Comparison of ENCODE assay signal across 16 cellular contexts in the genomic region with DNA sequence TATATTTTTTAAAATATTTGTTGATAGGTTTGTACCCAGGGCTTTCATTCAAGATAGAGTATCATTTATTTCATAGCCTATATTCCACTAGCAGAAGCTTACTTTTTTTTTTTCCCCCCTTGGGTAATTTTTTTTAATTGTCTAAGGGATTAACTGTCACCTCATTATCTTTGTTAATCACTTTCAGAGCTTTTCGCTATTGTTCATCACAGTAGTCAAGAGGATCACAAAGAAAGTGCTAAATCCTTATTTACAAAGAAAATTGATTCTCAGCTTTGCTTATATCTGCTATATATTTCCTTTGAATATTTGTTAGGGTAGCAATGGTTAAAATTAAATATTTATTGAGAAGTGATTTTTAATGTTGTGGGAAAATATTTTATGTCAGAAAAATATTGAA. TPM values are rescaled to one million over a fixed set of nuclear protein-coding genes. Genes with fewer than 3 reads are reported as not detected.
A peak's percentile ranks its signal among the peaks of the same experiment; 100 is the strongest.
DNase-seq lines count a peak whose midpoint lies in the region; ATAC-seq, FAIRE-seq and TF ChIP-seq lines count a peak whose summit lies in the region.
"Had no signal": no experiment of that assay in that cellular context is flagged by ENCODE, and none has a peak within 500 bp of the region (broad histone marks: within the 10 kb centered on the region; RNA-seq: fewer than 3 reads in every experiment).

No MANE protein-coding gene starts in this region.

- H3K79me1 ChIP-seq in H1 (ENCODE audit: low read depth, low read length): no peaks in the 10 kb centered on the region; the same call in 1 of the 2 replicates

- POLR2A ChIA-PET in H1 (lab: Charles Lee; ENCODE audit: partially characterized antibody): interaction anchor here (1.3 to 1.6 kb wide), 2 partner anchors 9 to 21 kb away, joined by 3 to 6 read pairs; no protein-coding TSS in a partner anchor

- H2BK15ac ChIP-seq in H1 (ENCODE audit: low read length): no peak overlapping the region

- no peak overlapping the region for H4K8ac ChIP-seq in H1 (ENCODE audit: extremely low read depth, insufficient read depth, low read length)

- H3K4ac ChIP-seq in H1 (replicated peaks; ENCODE audit: insufficient read length, low read depth, low read length): no peak overlapping the region

- peaks cover 20% of the 10 kb centered on the region for H3K4me1 Mint-ChIP-seq in GM23338

- H3F3A ChIP-seq in GM23338 (replicated peaks; ENCODE audit: low read depth): no peaks in the 10 kb centered on the region

- no peaks in the 10 kb centered on the region for H3K23me2 ChIP-seq in H1 (ENCODE audit: low read depth, low read length)

- H3K23ac ChIP-seq in H1 (ENCODE audit: insufficient read length): no peak overlapping the region

- H3K9me3 ChIP-seq in H1 (ENCODE audit: insufficient read depth in 2 of 2, low read depth in 1 of 2, low read length in 1 of 2): peaks cover 5 to 6% of the 10 kb centered on the region in 2 experiments; a peak in 3 of 4 replicates

- no peak for TF ChIP-seq RAD21 in H1 (IDR thresholded peaks at IDR 0.05 in 1 of 2, conservative IDR thresholded peaks at IDR 0.05 in 1 of 2; ENCODE audit: low read depth in 2 of 2, low read length in 2 of 2)

- no peak overlapping the region for H2BK20ac ChIP-seq in H1 (ENCODE audit: low read length)

- 87% methylated on average over 1 of the region's 1 CpG; no CpG with 5 or more reads in 1 of the 2 experiments for WGBS in H1 (ENCODE audit: extremely low coverage in 1 of 2, insufficient coverage in 1 of 2, insufficient read length in 1 of 2, insufficient replicate concordance in 2 of 2, low coverage in 1 of 2, low lambda C conversion rate in 2 of 2, missing lambda C conversion rate in 1 of 2), 2 experiments

- H3K27me3 Mint-ChIP-seq in GM23338 (ENCODE audit: insufficient read depth, low read depth, poor library complexity): no peaks in the 10 kb centered on the region
- H3K27me3 Mint-ChIP-seq: CD4-positive, alpha-beta memory T cell had no signal

- no peak overlapping the region for H2AK5ac ChIP-seq in H1 (ENCODE audit: low read depth, low read length)

- CTCF ChIA-PET in H1 (lab: Charles Lee; ENCODE audit: partially characterized antibody): interaction anchor here (1.0 kb wide), 2 partner anchors 18 to 39 kb away, joined by 3 to 5 read pairs; no protein-coding TSS in a partner anchor

- H3K4me2 ChIP-seq in GM23338 (no peak overlapping the region), H1 (ENCODE audit: insufficient read depth in 1 of 2, low read depth in 2 of 2, low read length in 2 of 2) (no peak overlapping the region)

- H3K27ac Mint-ChIP-seq in GM23338: no peak overlapping the region
- H3K27ac Mint-ChIP-seq: CD4-positive, alpha-beta memory T cell had no signal

- H3K27ac ChIP-seq in GM23338 (ENCODE audit: low read depth) (0 out of 2 replicates have a peak overlapping the region, but pooled peaks have one; percentile 6), H1 (ENCODE audit: low read depth, low read length) (no peak overlapping the region)

- no peak overlapping the region for H2BK120ac ChIP-seq in H1 (replicated peaks; ENCODE audit: low read depth, low read length)

- H3K36me3 ChIP-seq in GM23338 (ENCODE audit: insufficient read depth) (no peaks in the 10 kb centered on the region), H1 (ENCODE audit: control insufficient read depth in 2 of 4, insufficient read depth in 4 of 4, low read length in 3 of 4) (peaks cover 0 to 6% (median 0%) of the 10 kb centered on the region in 4 experiments; a peak in 2 of 8 replicates)

- H4K91ac ChIP-seq in H1 (replicated peaks; ENCODE audit: insufficient read length, low read length): no peak overlapping the region

- H3K9ac ChIP-seq in H1 (replicated peaks in 1 of 4; ENCODE audit: extremely low read depth in 1 of 4, low read depth in 3 of 4, low read length in 3 of 4): no peak overlapping the region

- no peak overlapping the region for H2BK12ac ChIP-seq in H1 (ENCODE audit: low read depth, low read length)

- no peak for TF ChIP-seq EP300 in H1 (IDR thresholded peaks at IDR 0.05; ENCODE audit: borderline replicate concordance in 1 of 2, low read depth in 2 of 2, low read length in 2 of 2)

- H3K9me3 Mint-ChIP-seq in GM23338: peaks cover 10% of the 10 kb centered on the region; the same call in 2 of the 3 replicates

- H3K27me3 ChIP-seq in GM23338 (ENCODE audit: insufficient read depth): no peaks in the 10 kb centered on the region
- no peaks in the 10 kb centered on the region for H3K27me3 ChIP-seq in H1 (replicated peaks in 1 of 4; ENCODE audit: control insufficient read depth in 3 of 4, extremely low read depth in 1 of 4, insufficient read depth in 3 of 4, low read length in 3 of 4)

- peak overlapping the region; percentile 80 for H4K5ac ChIP-seq in H1 (ENCODE audit: insufficient read length, low read depth, low read length)

- H2AFZ ChIP-seq in GM23338 (no peak overlapping the region), H1 (ENCODE audit: low read length) (no peak overlapping the region)

- no peaks in the 10 kb centered on the region for H3K9me2 ChIP-seq in GM23338 (ENCODE audit: insufficient read depth)

- no peak overlapping the region for H3K4me3 Mint-ChIP-seq in GM23338
- H3K4me3 Mint-ChIP-seq: CD4-positive, alpha-beta memory T cell had no signal

- H2BK5ac ChIP-seq in H1 (ENCODE audit: low read depth, low read length): no peak overlapping the region

- H4K20me1 ChIP-seq in GM23338 (replicated peaks; ENCODE audit: insufficient read depth): no peaks in the 10 kb centered on the region
- H4K20me1 ChIP-seq in H1 (replicated peaks in 1 of 2; ENCODE audit: control insufficient read depth in 1 of 2, insufficient read depth in 2 of 2, low read length in 2 of 2): no peaks in the 10 kb centered on the region

- no peak for ATAC-seq in GM23338
- ATAC-seq in GM19455 (IDR thresholded peaks at IDR 0.05; ENCODE audit: unreplicated experiment): no peak
- ATAC-seq in HG02678 (IDR thresholded peaks at IDR 0.05; ENCODE audit: unreplicated experiment): no peak

- no peak overlapping the region for H3K18ac ChIP-seq in H1 (ENCODE audit: extremely low read depth, low read length)

- FAIRE-seq in H1 (lab: Jason Lieb, UNC): no peak
- FAIRE-seq: GM12892 had no signal

- no peak overlapping the region for H3K4me3 ChIP-seq in GM23338
- no peak overlapping the region for H3K4me3 ChIP-seq in H1 (ENCODE audit: extremely low read depth in 1 of 4, insufficient read depth in 2 of 4, low read depth in 3 of 4, low read length in 4 of 4)

- H3K56ac ChIP-seq in H1 (replicated peaks; ENCODE audit: insufficient read length, low read depth, low read length): no peak overlapping the region

- DNase-seq in GM23338 (ENCODE audit: low spot score) (no peak), NCI-H146 (lab: John Stamatoyannopoulos, UW) (peak; percentile 48), H1 (ENCODE audit: low read depth in 1 of 2, low spot score in 2 of 2) (no peak), hippocampal formation (lab: John Stamatoyannopoulos, UW) (no peak), GM19238 (ENCODE audit: insufficient read length, low spot score) (no peak)
- DNase-seq: C1 segment of cervical spinal cord; Caco-2; CD4-positive, alpha-beta memory T cell; DMS153; DND-41; GOT3; H7; HCEC 1CT had no signal

- H3K79me2 ChIP-seq in GM23338 (replicated peaks; ENCODE audit: insufficient read depth) (peaks cover 8% of the 10 kb centered on the region), H1 (ENCODE audit: control insufficient read depth in 1 of 2, insufficient read depth in 2 of 2, low read length in 2 of 2) (peaks cover 0 to 4% of the 10 kb centered on the region in 2 experiments; a peak in 2 of 4 replicates)

- no peak for TF ChIP-seq POLR2A in H1 (IDR thresholded peaks at IDR 0.05; ENCODE audit: control extremely low read depth in 1 of 2, low read depth in 2 of 2, low read length in 2 of 2)

- peaks cover 22% of the 10 kb centered on the region; the same call in 2 of the 3 replicates for H3K36me3 Mint-ChIP-seq in GM23338 (ENCODE audit: low read depth)

- peaks cover 23% of the 10 kb centered on the region for H3K4me1 ChIP-seq in GM23338 (ENCODE audit: insufficient read depth)
- peaks cover 0 to 5% (median 1%) of the 10 kb centered on the region in 4 experiments; a peak in 2 of 7 replicates for H3K4me1 ChIP-seq in H1 (replicated peaks in 1 of 4; ENCODE audit: control insufficient read depth in 3 of 4, insufficient read depth in 4 of 4, low read length in 3 of 4)

- no peak for TF ChIP-seq CTCF in GM23338 (conservative IDR thresholded peaks at IDR 0.05; ENCODE audit: low read depth in 2 of 2)
- TF ChIP-seq CTCF in H1 (IDR thresholded peaks at IDR 0.05; ENCODE audit: control extremely low read depth in 1 of 3, insufficient read depth in 1 of 3, low read depth in 1 of 3, low read length in 3 of 3): no peak

- H3K14ac ChIP-seq in H1 (ENCODE audit: insufficient read length): no peak overlapping the region

TF ChIP-seq in GM23338, 12 proteins besides CTCF, POLR2A, EP300 and RAD21 (continues in another document):
- TF ChIP-seq EZH2 (IDR thresholded peaks at IDR 0.05; ENCODE audit: low read depth, unreplicated experiment): no peak

TF ChIP-seq in H1, 55 proteins besides CTCF, POLR2A, EP300 and RAD21 (continues in another document):
- no peak for TF ChIP-seq EGR1 (IDR thresholded peaks at IDR 0.05; ENCODE audit: borderline replicate concordance, low read depth, low read length)
- peak; percentile 8 to 63 for TF ChIP-seq BCL11A (IDR thresholded peaks at IDR 0.05; ENCODE audit: low read depth in 2 of 2, low read length in 2 of 2)

RNA-seq across cellular contexts. Expression of a gene that starts 59.0 kb away (rescaled TPM):
- 24.2 and 26.5 TPM in 2 replicates for total RNA-seq in GM23338 (2014; rRNA removed; shearing (Covaris generic))
- polyA plus RNA-seq in GM23338 (2016; fragmentation: Nextera tagmentation; extraction: Ambion mirVana) (27.3 and 29.5 TPM in 2 replicates), H1 (2011; rRNA removed) (14.7 TPM in 2 replicates)
- total RNA-seq in H1 (2021; fragmentation: NEBNext Ultra II Directional; extraction: Animal tissue kit (Norgen Biotek cat#: 25700)): 18.6 and 22.4 TPM in 2 replicates
- polyA plus RNA-seq in H1 (2011; cell fraction: cytosol; rRNA removed): 15.6 TPM
- polyA plus RNA-seq in H1 (2011; cell fraction: nucleus; rRNA removed): 6.5 TPM
- 14.9 to 27.4 TPM (median 16.5 TPM) in 4 replicates for polyA plus RNA-seq in H1 (2012, experiment 1 of 2)
- 5.8 TPM for polyA plus RNA-seq in H1 (2012, experiment 2 of 2)
- polyA plus RNA-seq in H1 (2013, experiment 1 of 2): 16.8 TPM
- 17.5 TPM for polyA plus RNA-seq in H1 (2013, experiment 2 of 2)
- polyA minus RNA-seq in H1 (2011; rRNA and poly(A)+ RNA removed): 15.5 and 18.5 TPM in 2 replicates
- polyA minus RNA-seq in H1 (2011; cell fraction: cytosol; rRNA and poly(A)+ RNA removed): 7.6 TPM
- 73.9 TPM for polyA minus RNA-seq in H1 (2011; cell fraction: nucleus; rRNA and poly(A)+ RNA removed)

RNA-seq across cellular contexts. Expression of a gene that starts 59.4 kb away (rescaled TPM):
- total RNA-seq in GM23338 (2014; rRNA removed; shearing (Covaris generic)): 43.1 and 49.0 TPM in 2 replicates
- polyA plus RNA-seq in GM23338 (2016; fragmentation: Nextera tagmentation; extraction: Ambion mirVana) (16.5 and 18.8 TPM in 2 replicates), H1 (2011; rRNA removed) (9.2 and 13.6 TPM in 2 replicates)
- total RNA-seq in H1 (2021; fragmentation: NEBNext Ultra II Directional; extraction: Animal tissue kit (Norgen Biotek cat#: 25700)): 38.9 and 40.5 TPM in 2 replicates
- polyA plus RNA-seq in H1 (2011; cell fraction: cytosol; rRNA removed): 19.6 TPM
- polyA plus RNA-seq in H1 (2011; cell fraction: nucleus; rRNA removed): 9.9 TPM
- 14.6 to 26.2 TPM (median 16.6 TPM) in 4 replicates for polyA plus RNA-seq in H1 (2012, experiment 1 of 2)
- 1.2 TPM for polyA plus RNA-seq in H1 (2012, experiment 2 of 2)
- polyA plus RNA-seq in H1 (2013, experiment 1 of 2): 27.6 TPM
- polyA plus RNA-seq in H1 (2013, experiment 2 of 2): 27.9 TPM
- 24.2 and 39.0 TPM in 2 replicates for polyA minus RNA-seq in H1 (2011; rRNA and poly(A)+ RNA removed)
- polyA minus RNA-seq in H1 (2011; cell fraction: cytosol; rRNA and poly(A)+ RNA removed): 13.1 TPM
- polyA minus RNA-seq in H1 (2011; cell fraction: nucleus; rRNA and poly(A)+ RNA removed): 35.4 TPM
